In genomic region chr14:96100171-96101064, GRCh38 we compare ENCODE assay signal across 8 cellular contexts.
DNase-seq lines count a peak whose midpoint lies in the region; ATAC-seq and TF ChIP-seq lines count a peak whose summit lies in the region.

No MANE protein-coding gene starts in this region.

- H3K27me3 Mint-ChIP-seq in Caco-2 (ENCODE audit: insufficient read depth, unreplicated experiment), result no peaks in the 10 kb centered on the region
- peaks cover 0 to 16% (median 2%) of the 10 kb centered on the region in 5 donors for H3K27me3 Mint-ChIP-seq in naive thymus-derived CD8-positive, alpha-beta T cell

- no peaks in the 10 kb centered on the region for H3K36me3 ChIP-seq in Caco-2 (ENCODE audit: control insufficient read depth, insufficient read depth, low read length)
- no peaks in the 10 kb centered on the region for H3K36me3 ChIP-seq in subcutaneous abdominal adipose tissue (ENCODE audit: control insufficient read depth in 5 of 5, insufficient read depth in 5 of 5, low read length in 5 of 5)

- peaks cover 8% of the 10 kb centered on the region for H3K4me1 Mint-ChIP-seq in Caco-2 (ENCODE audit: low read depth, unreplicated experiment)
- peaks cover 0 to 6% (median 2%) of the 10 kb centered on the region in 4 donors for H3K4me1 Mint-ChIP-seq in naive thymus-derived CD8-positive, alpha-beta T cell

- no peaks in the 10 kb centered on the region for H3K9me3 Mint-ChIP-seq in Caco-2 (ENCODE audit: unreplicated experiment)
- no peaks in the 10 kb centered on the region for H3K9me3 Mint-ChIP-seq in naive thymus-derived CD8-positive, alpha-beta T cell

- TF ChIP-seq CTCF in Caco-2 (IDR thresholded peaks at IDR 0.05; ENCODE audit: insufficient read depth in 1 of 2, low read depth in 1 of 2, low read length in 1 of 2, severe bottlenecking in 1 of 2, unreplicated experiment in 1 of 2), result peak; percentile 95 to 96
- TF ChIP-seq CTCF in epithelial cell of esophagus (IDR thresholded peaks at IDR 0.05; ENCODE audit: insufficient read depth, low read depth, low read length, missing control alignments), result peak; percentile 82

- intact Hi-C loops in Caco-2 (cut with micrococcal nuclease; ENCODE audit: unreplicated experiment), result loop anchor here (1.0 to 2.0 kb wide), 4 partner anchors 104 to 324 kb away; partner anchors contain the start of gene BDKRB2

- no peaks in the 10 kb centered on the region for H3K36me3 Mint-ChIP-seq in Caco-2 (ENCODE audit: insufficient read depth, unreplicated experiment)
- no peaks in the 10 kb centered on the region for H3K36me3 Mint-ChIP-seq in naive thymus-derived CD8-positive, alpha-beta T cell

- peak; percentile 85 to 86 for ATAC-seq in naive thymus-derived CD8-positive, alpha-beta T cell
- ATAC-seq in HG02623 (IDR thresholded peaks at IDR 0.05; ENCODE audit: unreplicated experiment), result no peak

- peak overlapping the region in 1 of 5 donors; percentile 61 for H3K9ac ChIP-seq in subcutaneous abdominal adipose tissue (ENCODE audit: low read length in 5 of 5)

- peaks cover 43% of the 10 kb centered on the region for H3K4me1 ChIP-seq in Caco-2
- peaks cover 4 to 47% (median 31%) of the 10 kb centered on the region in 5 donors for H3K4me1 ChIP-seq in subcutaneous abdominal adipose tissue (ENCODE audit: control insufficient read depth in 5 of 5, insufficient read depth in 5 of 5, low read length in 5 of 5)

- H3K4me3 Mint-ChIP-seq in Caco-2 (ENCODE audit: unreplicated experiment), result no peak overlapping the region
- no peak overlapping the region for H3K4me3 Mint-ChIP-seq in naive thymus-derived CD8-positive, alpha-beta T cell

- H3K27ac ChIP-seq in subcutaneous abdominal adipose tissue (ENCODE audit: low read depth, low read length), result peak overlapping the region; percentile 1

- H3K4me3 ChIP-seq in Caco-2 (ENCODE audit: low read depth, low read length), result no peak overlapping the region
- no peak overlapping the region for H3K4me3 ChIP-seq in epithelial cell of esophagus (ENCODE audit: low read length)
- no peak overlapping the region for H3K4me3 ChIP-seq in subcutaneous abdominal adipose tissue (ENCODE audit: low read depth in 1 of 5, low read length in 5 of 5)

- CTCF ChIA-PET in Caco-2 (lab: Charles Lee), result interaction anchor here (0.6 to 2.3 kb wide), 23 partner anchors 11 to 434 kb away, joined by 3 to 60 read pairs (median 6); partner anchors contain the start of gene BDKRB2

- DNase-seq in Caco-2, result peak; percentile 82 to 90
- DNase-seq in HT-29 (ENCODE audit: low spot score), result peak; percentile 73
- DNase-seq in NOMO-1 treated with dmso at 0.1 percent for 144 hours (lab: John Stamatoyannopoulos, UW; ENCODE audit: unreplicated experiment), result peak; percentile 44
- peak; percentile 9 for DNase-seq in activated CD8-positive, alpha-beta memory T cell treated with anti-CD3 and anti-CD28 coated beads, Interleukin-2, amount 50 U/mL, for 24 hours (ENCODE audit: extremely low read depth)
- DNase-seq in epithelial cell of esophagus (ENCODE audit: low read depth), result peak; percentile 72
- peak; percentile 46 to 83 (median 62) for DNase-seq in naive thymus-derived CD8-positive, alpha-beta T cell

- H3K9me3 ChIP-seq in Caco-2, result no peaks in the 10 kb centered on the region
- H3K9me3 ChIP-seq in subcutaneous abdominal adipose tissue (ENCODE audit: control insufficient read depth in 5 of 5, low read length in 5 of 5), result peaks cover 0 to 4% (median 0%) of the 10 kb centered on the region in 5 donors

- no peak overlapping the region for H3K27ac Mint-ChIP-seq in Caco-2 (ENCODE audit: unreplicated experiment)
- H3K27ac Mint-ChIP-seq in naive thymus-derived CD8-positive, alpha-beta T cell, result peak overlapping the region in 6 of 10 donors; percentile 4 to 87 (median 64)

- POLR2A ChIA-PET in Caco-2 (lab: Charles Lee), result interaction anchor here (0.6 kb wide), 1 partner anchor 103 kb away, joined by 5 read pairs; no protein-coding TSS in a partner anchor
- POLR2A ChIA-PET in naive thymus-derived CD8-positive, alpha-beta T cell (lab: Charles Lee), result interaction anchor here (1.0 kb wide), 1 partner anchor 172 kb away, joined by 5 read pairs; no protein-coding TSS in a partner anchor

- BruUV-seq in Caco-2 (replicated peaks; lab: Mats Ljungman, UMichigan), result no TSS peak

- H3K27me3 ChIP-seq in Caco-2 (replicated peaks; ENCODE audit: control insufficient read depth, insufficient read depth, low read length), result no peaks in the 10 kb centered on the region
- peaks cover 6 to 21% (median 10%) of the 10 kb centered on the region in 5 donors for H3K27me3 ChIP-seq in subcutaneous abdominal adipose tissue (ENCODE audit: control insufficient read depth in 5 of 5, insufficient read depth in 4 of 5, low read length in 5 of 5)

Comparison
In these comparisons a context has a peak if more than half of its experiments do, and no peak if none do; other contexts are left out.
1. DNase-seq: peak in every context shown above with its lines; median percentile 86 in Caco-2; 73 in HT-29; 72 in epithelial cell of esophagus; 62 in naive thymus-derived CD8-positive, alpha-beta T cell; 44 in NOMO-1 treated with dmso at 0.1 percent for 144 hours; 9 in activated CD8-positive, alpha-beta memory T cell treated with anti-CD3 and anti-CD28 coated beads, Interleukin-2, amount 50 U/mL, for 24 hours.